8 cellular contexts compared by ENCODE assay signal in genomic region chr1:44036409-44037111, GRCh38. TPM values are rescaled to one million over a fixed set of nuclear protein-coding genes. Genes with fewer than 3 reads are reported as not detected.
A peak's percentile ranks its signal among the peaks of the same experiment; 100 is the strongest.
DNase-seq lines count a peak whose midpoint lies in the region; ATAC-seq and TF ChIP-seq lines count a peak whose summit lies in the region.

No MANE protein-coding gene starts in this region.

- no peak overlapping the region for H3K27ac ChIP-seq in MM.1S (ENCODE audit: low read length)

- H3K36me3 ChIP-seq in MM.1S (replicated peaks; ENCODE audit: insufficient read depth, low read length): no peaks in the 10 kb centered on the region

- H2AFZ ChIP-seq in MM.1S (ENCODE audit: low read length): no peak overlapping the region

- H4K20me1 ChIP-seq in MM.1S (ENCODE audit: insufficient read depth, low read length): no peaks in the 10 kb centered on the region

- peaks cover 6% of the 10 kb centered on the region for H3K4me1 ChIP-seq in MM.1S (ENCODE audit: low read length)

- no peaks in the 10 kb centered on the region for H3K9me3 ChIP-seq in MM.1S (replicated peaks; ENCODE audit: insufficient read depth, low read length)

- H3F3A ChIP-seq in MM.1S (ENCODE audit: insufficient read depth, low read length): peaks cover 3% of the 10 kb centered on the region; the same call in 1 of the 2 replicates

- H3K4me3 Mint-ChIP-seq in glutamatergic neuron (ENCODE audit: unreplicated experiment) (no peak overlapping the region), progenitor cell of endocrine pancreas (ENCODE audit: low read depth) (no peak overlapping the region)

- H3K4me1 Mint-ChIP-seq in glutamatergic neuron (ENCODE audit: low read depth, unreplicated experiment): peaks cover 12% of the 10 kb centered on the region
- peaks cover 25% of the 10 kb centered on the region for H3K4me1 Mint-ChIP-seq in progenitor cell of endocrine pancreas (ENCODE audit: low read depth)

- peak; percentile 81 to 87 for ATAC-seq in activated naive CD4-positive, alpha-beta T cell treated with anti-CD3 and anti-CD28 coated beads, Interleukin-2, amount 50 U/mL, for 72 hours
- ATAC-seq in HG03520 (IDR thresholded peaks at IDR 0.05; ENCODE audit: unreplicated experiment): no peak
- ATAC-seq in HG03521 (IDR thresholded peaks at IDR 0.05; ENCODE audit: unreplicated experiment): no peak

- TF ChIP-seq CTCF in MM.1S (IDR thresholded peaks at IDR 0.05; ENCODE audit: low read length): peak; percentile 93
- peak; percentile 69 for TF ChIP-seq CTCF in glutamatergic neuron (IDR thresholded peaks at IDR 0.05; ENCODE audit: partially characterized antibody, unreplicated experiment)
- TF ChIP-seq CTCF in progenitor cell of endocrine pancreas (IDR thresholded peaks at IDR 0.05; ENCODE audit: unreplicated experiment): peak; percentile 79

- no peaks in the 10 kb centered on the region for H3K27me3 ChIP-seq in MM.1S (replicated peaks; ENCODE audit: insufficient read depth, low read length)

- no peaks in the 10 kb centered on the region for H3K36me3 Mint-ChIP-seq in activated naive CD4-positive, alpha-beta T cell treated with anti-CD3 and anti-CD28 coated beads, Interleukin-2, amount 50 U/mL, for 72 hours
- H3K36me3 Mint-ChIP-seq in glutamatergic neuron (ENCODE audit: unreplicated experiment): no peaks in the 10 kb centered on the region
- no peaks in the 10 kb centered on the region for H3K36me3 Mint-ChIP-seq in progenitor cell of endocrine pancreas (ENCODE audit: insufficient read depth)

- H3K4me3 ChIP-seq in MM.1S (ENCODE audit: low read length): no peak overlapping the region

- H3K79me2 ChIP-seq in MM.1S (ENCODE audit: low read length): no peaks in the 10 kb centered on the region

- DNase-seq in EL (peak; percentile 77), MM.1S (peak; percentile 66), SKM-1 (lab: John Stamatoyannopoulos, UW; ENCODE audit: unreplicated experiment) (peak; percentile 51), glutamatergic neuron (peak; percentile 80), progenitor cell of endocrine pancreas (ENCODE audit: low spot score, unreplicated experiment) (peak; percentile 49)
- DNase-seq in activated naive CD4-positive, alpha-beta T cell treated with anti-CD3 and anti-CD28 coated beads, Interleukin-2, amount 50 U/mL, for 72 hours (ENCODE audit: low spot score in 2 of 2): peak in 1 of 2 donors; percentile 73

- H3K9me2 ChIP-seq in MM.1S (replicated peaks; ENCODE audit: insufficient read depth, low read length): no peaks in the 10 kb centered on the region

- peaks cover 6% of the 10 kb centered on the region for H3K27me3 Mint-ChIP-seq in glutamatergic neuron (ENCODE audit: unreplicated experiment)
- H3K27me3 Mint-ChIP-seq in progenitor cell of endocrine pancreas: no peaks in the 10 kb centered on the region

- no peaks in the 10 kb centered on the region for H3K9me3 Mint-ChIP-seq in activated naive CD4-positive, alpha-beta T cell treated with anti-CD3 and anti-CD28 coated beads, Interleukin-2, amount 50 U/mL, for 72 hours
- H3K9me3 Mint-ChIP-seq in glutamatergic neuron (ENCODE audit: unreplicated experiment) (no peaks in the 10 kb centered on the region), progenitor cell of endocrine pancreas (ENCODE audit: low read depth) (no peaks in the 10 kb centered on the region)

- no peak overlapping the region for H3K4me2 ChIP-seq in MM.1S (ENCODE audit: low read depth, low read length)

- peak overlapping the region in 1 of 2 donors; percentile 6 for H3K27ac Mint-ChIP-seq in activated naive CD4-positive, alpha-beta T cell treated with anti-CD3 and anti-CD28 coated beads, Interleukin-2, amount 50 U/mL, for 72 hours
- no peak overlapping the region for H3K27ac Mint-ChIP-seq in glutamatergic neuron (ENCODE audit: unreplicated experiment)
- H3K27ac Mint-ChIP-seq in progenitor cell of endocrine pancreas: no peak overlapping the region

- H3K9ac ChIP-seq in MM.1S (ENCODE audit: low read length): no peak overlapping the region

RNA-seq across cellular contexts. Expression of gene SLC6A9, which starts 5.3 kb away (rescaled TPM):
- total RNA-seq in activated naive CD4-positive, alpha-beta T cell treated with anti-CD3 and anti-CD28 coated beads, Interleukin-2, amount 50 U/mL, for 72 hours: 1 to 10 TPM; 5.1 to 6.2 TPM
- total RNA-seq in glutamatergic neuron (ENCODE audit: unreplicated experiment): 8.9 TPM
- 26.9 and 29.4 TPM in 2 replicates for total RNA-seq in progenitor cell of endocrine pancreas

RNA-seq across cellular contexts. Expression of gene CCDC24, which starts 45.2 kb away (rescaled TPM):
- total RNA-seq in activated naive CD4-positive, alpha-beta T cell treated with anti-CD3 and anti-CD28 coated beads, Interleukin-2, amount 50 U/mL, for 72 hours: 1 to 10 TPM; 1.4 to 1.8 TPM
- total RNA-seq in glutamatergic neuron (ENCODE audit: unreplicated experiment) (6.3 TPM), progenitor cell of endocrine pancreas (34.8 and 35.9 TPM in 2 replicates)

RNA-seq across cellular contexts. Expression of gene B4GALT2, which starts 57.5 kb away (rescaled TPM):
- 10 to 100 TPM; 11.3 to 24.8 TPM for total RNA-seq in activated naive CD4-positive, alpha-beta T cell treated with anti-CD3 and anti-CD28 coated beads, Interleukin-2, amount 50 U/mL, for 72 hours
- total RNA-seq in glutamatergic neuron (ENCODE audit: unreplicated experiment) (45.7 TPM), progenitor cell of endocrine pancreas (61.7 and 63.1 TPM in 2 replicates)

Comparison
In these comparisons a context has a peak if more than half of its experiments do, and no peak if none do; other contexts are left out.
1. ATAC-seq: peak in activated naive CD4-positive, alpha-beta T cell treated with anti-CD3 and anti-CD28 coated beads, Interleukin-2, amount 50 U/mL, for 72 hours (2 of 2); none in HG03520 (single experiment) and HG03521 (single experiment).
2. Peak in every context shown above with its lines, with median percentiles within 50 percentile points of each other: CTCF ChIP-seq.